ENCODE assay signal across 8 cellular contexts in the genomic region with DNA sequence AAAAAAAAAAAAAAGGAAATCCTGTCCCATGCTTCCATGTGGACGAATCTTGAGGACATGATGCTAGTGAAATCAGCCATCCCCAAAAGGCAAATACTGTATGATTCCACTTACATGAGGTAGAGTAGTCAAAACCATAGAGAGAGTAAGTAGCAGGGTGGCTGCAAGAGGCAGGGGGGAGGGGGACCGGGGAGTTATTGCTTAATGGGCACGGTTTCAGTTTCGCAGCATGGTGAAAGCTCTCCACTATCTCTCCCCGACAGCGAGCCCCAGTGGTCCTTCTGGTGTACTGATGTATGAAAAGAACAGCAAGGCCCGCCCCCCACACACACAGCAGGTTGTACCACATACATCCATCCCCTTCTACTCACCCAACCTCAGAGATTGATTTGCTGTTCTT. TPM values are rescaled to one million over a fixed set of nuclear protein-coding genes. Genes with fewer than 3 reads are reported as not detected.
DNase-seq lines count a peak whose midpoint lies in the region; ATAC-seq, FAIRE-seq and TF ChIP-seq lines count a peak whose summit lies in the region.

No MANE protein-coding gene starts in this region.

- no peak overlapping the region for H2BK120ac ChIP-seq in mesenchymal stem cell (ENCODE audit: low read depth, low read length)

- peak; percentile 95 for FAIRE-seq in GM12878 (lab: Jason Lieb, UNC)

- SMC1A ChIA-PET in GM12878 (lab: Charles Lee; ENCODE audit: uncharacterized antibody, unreplicated experiment), result interaction anchor here (0.6 to 2.2 kb wide), 12 partner anchors 51 to 289 kb away, joined by 3 to 9 read pairs (median 4); no protein-coding TSS in a partner anchor

- H2BK5ac ChIP-seq in mesenchymal stem cell (ENCODE audit: low read depth, low read length, poor library complexity, severe bottlenecking), result no peak overlapping the region

- CTCF ChIA-PET in GM12878 (lab: Yijun Ruan, JAX) (interaction anchor here (0.6 to 2.6 kb wide), 12 partner anchors 19 to 1335 kb away, joined by 3 to 19 read pairs (median 4); partner anchors contain the start of gene ZNRF2), MCF 10A (lab: Yijun Ruan, JAX) (no interaction called here)

- H3K27me3 Mint-ChIP-seq in MCF 10A (ENCODE audit: insufficient read depth, unreplicated experiment), result no peaks in the 10 kb centered on the region

- H3K9me3 ChIP-seq in GM12878 (replicated peaks; ENCODE audit: control insufficient read depth, insufficient read depth, low read length), result no peaks in the 10 kb centered on the region; the same call in 2 of the 3 replicates
- no peaks in the 10 kb centered on the region for H3K9me3 ChIP-seq in mesenchymal stem cell (ENCODE audit: control insufficient read depth, low read length)

- H2AFZ ChIP-seq in GM12878 (ENCODE audit: control insufficient read depth, low read depth, low read length) (no peak overlapping the region), mesenchymal stem cell (ENCODE audit: low read depth, low read length) (no peak overlapping the region)

- peak; percentile 81 for TF ChIP-seq RAD21 in GM12878 (IDR thresholded peaks at IDR 0.05; ENCODE audit: insufficient read depth, low read depth, low read length)

- POLR2A ChIA-PET in GM12878 (lab: Charles Lee) (interaction anchor here (1.2 kb wide), 2 partner anchors 8 to 115 kb away, joined by 3 read pairs; no protein-coding TSS in a partner anchor), MCF 10A (lab: Yijun Ruan, JAX) (no interaction called here)

- no peak overlapping the region for H2BK15ac ChIP-seq in mesenchymal stem cell (ENCODE audit: low read depth, poor library complexity, severe bottlenecking)

- H3K9ac ChIP-seq in GM12878 (ENCODE audit: control insufficient read depth, insufficient read depth, low read length) (no peak overlapping the region), mesenchymal stem cell (ENCODE audit: low read length) (no peak overlapping the region)

- BruUV-seq in GM12878 (replicated peaks; lab: Mats Ljungman, UMichigan), result no TSS peak
- no TSS peak for BruUV-seq in MCF 10A (replicated peaks; lab: Mats Ljungman, UMichigan)

- no peak overlapping the region for H3K4ac ChIP-seq in mesenchymal stem cell (ENCODE audit: low read depth in 1 of 2, low read length in 2 of 2)

- no peak overlapping the region for H3K4me3 ChIP-seq in GM12878
- no peak overlapping the region for H3K4me3 ChIP-seq in mesenchymal stem cell (ENCODE audit: insufficient read depth in 1 of 2, low read depth in 1 of 2, low read length in 2 of 2)

- H3K27ac ChIP-seq in GM12878 (ENCODE audit: control insufficient read depth, insufficient read depth), result no peak overlapping the region
- no peak overlapping the region for H3K27ac ChIP-seq in mesenchymal stem cell (ENCODE audit: low read length, poor library complexity, severe bottlenecking)

- H3K18ac ChIP-seq in mesenchymal stem cell (ENCODE audit: low read depth in 1 of 2, low read length in 2 of 2), result no peak overlapping the region

- peaks cover 13% of the 10 kb centered on the region for H3K36me3 Mint-ChIP-seq in MCF 10A (ENCODE audit: insufficient read depth, unreplicated experiment)

- no peaks in the 10 kb centered on the region for H4K20me1 ChIP-seq in GM12878 (ENCODE audit: control insufficient read depth, insufficient read depth)

- peak in 1 of 2 experiments; percentile 60; a peak in 2 of 4 replicates for TF ChIP-seq EP300 in GM12878 (IDR thresholded peaks at IDR 0.05; ENCODE audit: borderline replicate concordance in 1 of 2, control insufficient read depth in 1 of 2, low read depth in 2 of 2, low read length in 2 of 2)

- DNase-seq in Daoy (ENCODE audit: low read depth) (peak; percentile 33), KG1 (lab: John Stamatoyannopoulos, UW) (peak; percentile 12), T-helper 2 cell (peak in 4 of 5 experiments; percentile 35 to 96 (median 52)), GM12878 (ENCODE audit: low read depth, low spot score) (peak; percentile 82), mesenchymal stem cell (peak; percentile 58), MCF 10A (ENCODE audit: unreplicated experiment) (no peak)
- DNase-seq in stimulated activated naive CD4-positive, alpha-beta T cell (lab: John Stamatoyannopoulos, UW), result peak; percentile 8 to 70 (median 40)

- no peak overlapping the region for H2AK5ac ChIP-seq in mesenchymal stem cell (ENCODE audit: low read length, severe bottlenecking)

- in situ Hi-C loops in GM12878 (cut with MboI), result no loop called here

- no peak overlapping the region for H3K4me2 ChIP-seq in GM12878 (ENCODE audit: control insufficient read depth, insufficient read depth)
- H3K4me2 ChIP-seq in mesenchymal stem cell (ENCODE audit: low read length, poor library complexity, severe bottlenecking), result no peak overlapping the region

- H3K4me1 Mint-ChIP-seq in MCF 10A (ENCODE audit: insufficient read depth, unreplicated experiment), result no peaks in the 10 kb centered on the region

- no peak overlapping the region for H4K8ac ChIP-seq in mesenchymal stem cell (ENCODE audit: low read length)

- no peaks in the 10 kb centered on the region for H3K9me3 Mint-ChIP-seq in MCF 10A (ENCODE audit: unreplicated experiment)

- 4% methylated on average over 7 of the region's 7 CpGs for WGBS in GM12878 (ENCODE audit: insufficient coverage, insufficient replicate concordance, low lambda C conversion rate, missing lambda C conversion rate)
- WGBS in mesenchymal stem cell, result 93% methylated on average over 7 of the region's 7 CpGs

- no peak overlapping the region for H2BK12ac ChIP-seq in mesenchymal stem cell (ENCODE audit: low read length in 2 of 2)

- H3K27ac Mint-ChIP-seq in MCF 10A (ENCODE audit: low read depth, unreplicated experiment), result no peak overlapping the region

- peaks cover 4% of the 10 kb centered on the region for H3K4me1 ChIP-seq in GM12878 (ENCODE audit: control insufficient read depth, insufficient read depth, low read length)
- no peaks in the 10 kb centered on the region for H3K4me1 ChIP-seq in mesenchymal stem cell (ENCODE audit: control insufficient read depth, insufficient read depth, low read depth, low read length)

- no peak for TF ChIP-seq POLR2A in GM12878 (IDR thresholded peaks at IDR 0.05; ENCODE audit: low read depth, low read length)

- peaks cover 0 to 1% of the 10 kb centered on the region in 2 experiments; a peak in 2 of 4 replicates for H3K36me3 ChIP-seq in GM12878 (ENCODE audit: control insufficient read depth in 2 of 2, insufficient read depth in 2 of 2, low read length in 1 of 2)
- peaks cover 22 to 49% of the 10 kb centered on the region in 2 experiments for H3K36me3 ChIP-seq in mesenchymal stem cell (ENCODE audit: control insufficient read depth in 1 of 2, insufficient read depth in 2 of 2, low read depth in 1 of 2, low read length in 2 of 2)

- no peak overlapping the region for H3K4me3 Mint-ChIP-seq in MCF 10A (ENCODE audit: unreplicated experiment)

- TF ChIP-seq CTCF in GM12878 (IDR thresholded peaks at IDR 0.05 in 2 of 3, conservative IDR thresholded peaks at IDR 0.05 in 1 of 3; ENCODE audit: control insufficient read depth in 2 of 3, extremely low read depth in 1 of 3, insufficient read depth in 1 of 3, low read depth in 3 of 3, low read length in 3 of 3) (peak; percentile 68 to 71 (median 70)), MCF 10A (IDR thresholded peaks at IDR 0.05; ENCODE audit: unreplicated experiment) (no peak)

- ATAC-seq in GM21529 (IDR thresholded peaks at IDR 0.05; ENCODE audit: unreplicated experiment) (peak; percentile 99), GM12878 (peak; percentile 99)

- H3K23ac ChIP-seq in mesenchymal stem cell (ENCODE audit: low read length in 2 of 2), result no peak overlapping the region

- H3K79me2 ChIP-seq in GM12878 (ENCODE audit: control insufficient read depth, insufficient read depth, low read length), result no peaks in the 10 kb centered on the region

- no peak overlapping the region for H3K14ac ChIP-seq in mesenchymal stem cell (ENCODE audit: low read length in 2 of 2)

- RAD21 ChIA-PET in GM12878 (lab: Charles Lee; ENCODE audit: unreplicated experiment), result interaction anchor here (0.8 to 2.2 kb wide), 7 partner anchors 118 to 283 kb away, joined by 3 to 19 read pairs (median 5); no protein-coding TSS in a partner anchor

- no peak overlapping the region for H4K91ac ChIP-seq in mesenchymal stem cell (ENCODE audit: low read length)

- H3K79me1 ChIP-seq in mesenchymal stem cell (replicated peaks; ENCODE audit: low read length, poor library complexity, severe bottlenecking), result peaks cover 1% of the 10 kb centered on the region

- H3K27me3 ChIP-seq in GM12878 (replicated peaks in 1 of 2; ENCODE audit: control insufficient read depth in 2 of 2, insufficient read depth in 2 of 2, low read length in 1 of 2) (no peaks in the 10 kb centered on the region), mesenchymal stem cell (ENCODE audit: control insufficient read depth in 1 of 2, insufficient read depth in 1 of 2, low read length in 2 of 2) (no peaks in the 10 kb centered on the region)

- intact Hi-C loops in GM12878 (cut with micrococcal nuclease; ENCODE audit: unreplicated experiment) (loop anchor here (5.0 to 10.0 kb wide), 5 partner anchors 58 to 283 kb away; partner anchors contain the start of gene ZNRF2), MCF 10A (cut with micrococcal nuclease) (no loop called here)

RNA-seq across cellular contexts. Expression of gene NOD1, which starts 32.8 kb away (rescaled TPM):
- total RNA-seq in Daoy (2014; rRNA removed; shearing (Covaris generic)), result 5.6 and 6.6 TPM in 2 replicates
- 71.2 and 81.8 TPM in 2 replicates for total RNA-seq in GM12878 (2013; cell fraction: nucleolus; rRNA removed)
- total RNA-seq in GM12878 (2014; rRNA removed) (8.8 and 9.3 TPM in 2 replicates), GM12878 (2014; rRNA removed; fragmentation: Illumina TruSeq; extraction: Trizol) (8.4 and 9.0 TPM in 2 replicates), GM12878 (2021) (13.7 and 14.6 TPM in 2 replicates), MCF 10A (2022) (3.8 and 4.8 TPM in 2 replicates)
- 3.5 TPM for polyA plus RNA-seq in GM12878 (2011; ENCODE audit: low read depth)
- polyA plus RNA-seq in GM12878 (2011; rRNA removed) (12.0 and 13.8 TPM in 2 replicates), GM12878 (2014; fragmentation: Illumina TruSeq; extraction: Trizol) (10.7 and 11.5 TPM in 2 replicates), GM12878 (2014; fragmentation: Nextera tagmentation; extraction: Ambion mirVana) (1 to 10 TPM; 1.8 to 2.2 TPM), GM12878 (2014; rRNA removed) (11.3 and 11.6 TPM in 2 replicates), GM12878 (2016; fragmentation: Nextera tagmentation; extraction: Ambion mirVana) (1 to 10 TPM; 6.4 to 8.4 TPM)
- polyA plus RNA-seq in GM12878 (2011; cell fraction: cytosol; rRNA removed), result 8.8 and 10.8 TPM in 2 replicates
- polyA plus RNA-seq in GM12878 (2011; cell fraction: nucleus; rRNA removed), result 27.2 and 31.4 TPM in 2 replicates
- 4.8 and 5.5 TPM in 2 replicates for polyA plus RNA-seq in GM12878 (2012)
- polyA minus RNA-seq in GM12878 (2011; rRNA and poly(A)+ RNA removed), result 13.2 and 20.8 TPM in 2 replicates
- 4.9 and 6.3 TPM in 2 replicates for polyA minus RNA-seq in GM12878 (2011; cell fraction: cytosol; rRNA and poly(A)+ RNA removed)
- 17.0 and 23.8 TPM in 2 replicates for polyA minus RNA-seq in GM12878 (2011; cell fraction: nucleus; rRNA and poly(A)+ RNA removed)
- polyA plus RNA-seq in mesenchymal stem cell (2013, experiment 1 of 2), result 1.1 TPM
- polyA plus RNA-seq in mesenchymal stem cell (2013, experiment 2 of 2), result 1.1 TPM

RNA-seq across cellular contexts. Expression of gene GGCT, which starts 58.9 kb away (rescaled TPM):
- total RNA-seq in Daoy (2014; rRNA removed; shearing (Covaris generic)), result 153 and 195 TPM in 2 replicates
- total RNA-seq in GM12878 (2013; cell fraction: nucleolus; rRNA removed), result 8.6 and 9.7 TPM in 2 replicates
- total RNA-seq in GM12878 (2014; rRNA removed) (61.5 and 71.9 TPM in 2 replicates), GM12878 (2014; rRNA removed; fragmentation: Illumina TruSeq; extraction: Trizol) (78.9 and 86.1 TPM in 2 replicates), GM12878 (2021) (59.1 and 65.2 TPM in 2 replicates), MCF 10A (2022) (48.3 and 64.8 TPM in 2 replicates)
- 25.1 TPM for polyA plus RNA-seq in GM12878 (2011; ENCODE audit: low read depth)
- polyA plus RNA-seq in GM12878 (2011; rRNA removed) (57.0 and 91.2 TPM in 2 replicates), GM12878 (2014; fragmentation: Illumina TruSeq; extraction: Trizol) (87.6 and 115 TPM in 2 replicates), GM12878 (2014; fragmentation: Nextera tagmentation; extraction: Ambion mirVana) (100 to 1,000 TPM; 168 to 215 TPM), GM12878 (2014; rRNA removed) (92.7 and 96.9 TPM in 2 replicates), GM12878 (2016; fragmentation: Nextera tagmentation; extraction: Ambion mirVana) (100 to 1,000 TPM; 108 to 112 TPM)
- 26.8 and 36.3 TPM in 2 replicates for polyA plus RNA-seq in GM12878 (2011; cell fraction: cytosol; rRNA removed)
- 21.6 and 23.1 TPM in 2 replicates for polyA plus RNA-seq in GM12878 (2011; cell fraction: nucleus; rRNA removed)
- 52.8 and 53.0 TPM in 2 replicates for polyA plus RNA-seq in GM12878 (2012)
- 5.9 and 10.8 TPM in 2 replicates for polyA minus RNA-seq in GM12878 (2011; rRNA and poly(A)+ RNA removed)
- 8.7 and 10.1 TPM in 2 replicates for polyA minus RNA-seq in GM12878 (2011; cell fraction: cytosol; rRNA and poly(A)+ RNA removed)
- 9.2 and 13.8 TPM in 2 replicates for polyA minus RNA-seq in GM12878 (2011; cell fraction: nucleus; rRNA and poly(A)+ RNA removed)
- polyA plus RNA-seq in mesenchymal stem cell (2013, experiment 1 of 2), result 15.7 TPM
- 15.0 TPM for polyA plus RNA-seq in mesenchymal stem cell (2013, experiment 2 of 2)
